ENCODE assay signal across 23 cellular contexts in genomic region chr22:46798041-46798365, GRCh38. TPM values are rescaled to one million over a fixed set of nuclear protein-coding genes. Genes with fewer than 3 reads are reported as not detected.
DNase-seq lines count a peak whose midpoint lies in the region; ATAC-seq, FAIRE-seq and TF ChIP-seq lines count a peak whose summit lies in the region.
"Had no signal": no experiment of that assay in that cellular context is flagged by ENCODE, and none has a peak within 500 bp of the region (broad histone marks: within the 10 kb centered on the region; RNA-seq: fewer than 3 reads in every experiment).

No MANE protein-coding gene starts in this region.

- ATAC-seq in HepG2 (no peak), right lobe of liver (no peak), T-cell (replicated peaks in 1 of 4) (no peak), lower lobe of right lung (no peak), PC-3 (no peak), left colon (no peak)
- no peak for ATAC-seq in activated CD4-positive, alpha-beta T cell treated with anti-CD3 and anti-CD28 coated beads for 36 hours

- peaks cover 1% of the 10 kb centered on the region for H3K79me2 ChIP-seq in HepG2 (ENCODE audit: insufficient read depth, low read length)
- H3K79me2 ChIP-seq in PC-3 (ENCODE audit: low read length): no peaks in the 10 kb centered on the region

- POLR2A ChIA-PET in HepG2 (lab: Yijun Ruan, JAX) (interaction anchor here (0.9 to 1.5 kb wide), 9 partner anchors 18 to 235 kb away, joined by 3 to 25 read pairs (median 4); partner anchors contain the start of genes CERK and TBC1D22A), T-cell (lab: Charles Lee) (no interaction called here), PC-3 (lab: Charles Lee; ENCODE audit: unreplicated experiment) (interaction anchor here (0.6 kb wide), 1 partner anchor 32 kb away, joined by 5 read pairs; no protein-coding TSS in a partner anchor)
- POLR2A ChIA-PET in activated CD4-positive, alpha-beta T cell treated with anti-CD3 and anti-CD28 coated beads for 36 hours (lab: Charles Lee): interaction anchor here (1.2 kb wide), 1 partner anchor 9 kb away, joined by 3 read pairs; no protein-coding TSS in a partner anchor

- peaks cover 51% of the 10 kb centered on the region for H3K4me1 ChIP-seq in HepG2 (ENCODE audit: insufficient read depth, low read length)
- H3K4me1 ChIP-seq in right lobe of liver: peaks cover 0 to 13% (median 6%) of the 10 kb centered on the region in 4 donors
- H3K4me1 ChIP-seq in lower lobe of right lung: peaks cover 31% of the 10 kb centered on the region
- H3K4me1 ChIP-seq in PC-3 (ENCODE audit: insufficient read depth, low read length): no peaks in the 10 kb centered on the region
- H3K4me1 ChIP-seq: uterus had no signal

- no peak overlapping the region for H3K4me3 ChIP-seq in HepG2 (replicated peaks in 1 of 3; ENCODE audit: insufficient read depth in 1 of 3, low read depth in 2 of 3, low read length in 3 of 3)
- no peak overlapping the region for H3K4me3 ChIP-seq in right lobe of liver
- no peak overlapping the region for H3K4me3 ChIP-seq in lower lobe of right lung
- no peak overlapping the region for H3K4me3 ChIP-seq in PC-3 (ENCODE audit: low read length)
- H3K4me3 ChIP-seq: esophagus muscularis mucosa, mucosa of descending colon, ovary, smooth muscle cell, thoracic aorta, uterus had no signal

- H3K9ac ChIP-seq in HepG2 (ENCODE audit: insufficient read depth, low read depth, low read length) (no peak overlapping the region), PC-3 (ENCODE audit: low read length) (no peak overlapping the region)

- no peaks in the 10 kb centered on the region for H3F3A ChIP-seq in PC-3 (ENCODE audit: low read length, unreplicated experiment)

- no peak for FAIRE-seq in HepG2 (lab: Jason Lieb, UNC)
- FAIRE-seq: endometrium, kidney had no signal

- peak overlapping the region; percentile 56 for H3K27ac ChIP-seq in HepG2 (ENCODE audit: extremely low read length, insufficient read depth, low read length)
- peak overlapping the region in 1 of 3 donors; percentile 14 for H3K27ac ChIP-seq in right lobe of liver
- H3K27ac ChIP-seq in lower lobe of right lung: peak overlapping the region; percentile 56
- H3K27ac ChIP-seq in PC-3 (ENCODE audit: low read length): no peak overlapping the region
- H3K27ac ChIP-seq: esophagus muscularis mucosa, ovary, thoracic aorta, uterus had no signal

- DNase-seq in HepG2 (ENCODE audit: low spot score): no peak
- no peak for DNase-seq in right lobe of liver
- no peak for DNase-seq in T-cell
- DNase-seq in lower lobe of right lung: no peak
- no peak for DNase-seq in AML-193 (lab: John Stamatoyannopoulos, UW)
- DNase-seq in PC-3: no peak
- no peak for DNase-seq in left colon
- no peak for DNase-seq in activated CD4-positive, alpha-beta T cell treated with anti-CD3 and anti-CD28 coated beads for 36 hours
- DNase-seq: NCI-H1048, NCI-H187 had no signal

- no peak for TF ChIP-seq CTCF in HepG2 (CRISPR knock-in tag; IDR thresholded peaks at IDR 0.05)
- TF ChIP-seq CTCF in right lobe of liver (IDR thresholded peaks at IDR 0.05): no peak
- TF ChIP-seq CTCF in lower lobe of right lung (IDR thresholded peaks at IDR 0.05): no peak
- no peak for TF ChIP-seq CTCF in PC-3 (conservative IDR thresholded peaks at IDR 0.05; ENCODE audit: low read depth, low read length)

- H3K36me3 ChIP-seq in HepG2 (replicated peaks in 1 of 2; ENCODE audit: control insufficient read depth in 1 of 2, insufficient read depth in 2 of 2, low read length in 2 of 2) (peaks cover 36 to 47% of the 10 kb centered on the region in 2 experiments), right lobe of liver (peaks cover 5 to 25% (median 12%) of the 10 kb centered on the region in 4 donors), lower lobe of right lung (peaks cover 80% of the 10 kb centered on the region), PC-3 (ENCODE audit: low read depth, low read length) (no peaks in the 10 kb centered on the region)
- H3K36me3 ChIP-seq: ovary, uterus had no signal

- H4K20me1 ChIP-seq in HepG2 (ENCODE audit: insufficient read depth, low read length) (no peaks in the 10 kb centered on the region), PC-3 (ENCODE audit: low read length) (no peaks in the 10 kb centered on the region)

- H3K27me3 ChIP-seq in HepG2 (ENCODE audit: control insufficient read depth in 1 of 2, insufficient read depth in 2 of 2, low read length in 2 of 2) (no peaks in the 10 kb centered on the region), right lobe of liver (no peaks in the 10 kb centered on the region), lower lobe of right lung (ENCODE audit: low read depth) (no peaks in the 10 kb centered on the region), PC-3 (ENCODE audit: low read length) (no peaks in the 10 kb centered on the region)
- H3K27me3 ChIP-seq: esophagus muscularis mucosa, ovary, uterus had no signal

- H3K9me3 ChIP-seq in HepG2 (ENCODE audit: low read length) (no peaks in the 10 kb centered on the region), right lobe of liver (no peaks in the 10 kb centered on the region), lower lobe of right lung (no peaks in the 10 kb centered on the region), PC-3 (ENCODE audit: low read length) (no peaks in the 10 kb centered on the region)
- H3K9me3 ChIP-seq: esophagus muscularis mucosa, mucosa of descending colon, ovary, thoracic aorta, uterus had no signal

- no peaks in the 10 kb centered on the region for H3K27me3 Mint-ChIP-seq in T-cell
- no peaks in the 10 kb centered on the region for H3K27me3 Mint-ChIP-seq in activated CD4-positive, alpha-beta T cell treated with anti-CD3 and anti-CD28 coated beads for 36 hours
- H3K27me3 Mint-ChIP-seq: activated CD8-positive, alpha-beta memory T cell treated with anti-CD3 and anti-CD28 coated beads, Interleukin-2, amount 10 ng/mL, durations not matched to agents 7 days and 5 days; stimulated activated naive CD8-positive, alpha-beta T cell treated with anti-CD3 and anti-CD28 coated beads, Interleukin-15, amount 100 ng/mL, for 72 hours had no signal

- no peak for TF ChIP-seq EP300 in HepG2 (IDR thresholded peaks at IDR 0.05; ENCODE audit: low read depth in 2 of 2, low read length in 2 of 2)
- no peak for TF ChIP-seq EP300 in HepG2 (CRISPR knock-in tag; IDR thresholded peaks at IDR 0.05; ENCODE audit: borderline replicate concordance)

- no peak overlapping the region for H3K4me2 ChIP-seq in HepG2 (ENCODE audit: low read depth, low read length)
- H3K4me2 ChIP-seq in PC-3 (ENCODE audit: low read length): no peak overlapping the region
- H3K4me2 ChIP-seq: smooth muscle cell had no signal

- intact Hi-C loops in HepG2 (cut with micrococcal nuclease; ENCODE audit: unreplicated experiment): loop anchor here (2.0 to 5.0 kb wide), 3 partner anchors 23 to 139 kb away; no protein-coding TSS in a partner anchor
- intact Hi-C loops in right lobe of liver (cut with DNase I): no loop called here
- intact Hi-C loops in lower lobe of right lung (cut with DNase I): no loop called here
- intact Hi-C loops in PC-3 (cut with micrococcal nuclease): no loop called here
- intact Hi-C loops in left colon (cut with DNase I, micrococcal nuclease): no loop called here
- intact Hi-C loops in activated CD4-positive, alpha-beta T cell treated with anti-CD3 and anti-CD28 coated beads for 36 hours (cut with DNase I, micrococcal nuclease): no loop called here

- CTCF ChIA-PET in HepG2 (lab: Yijun Ruan, JAX; ENCODE audit: low intra/inter-chr PET ratio, low total read pairs) (interaction anchor here (1.4 to 1.7 kb wide), 2 partner anchors 29 to 39 kb away, joined by 5 to 7 read pairs; no protein-coding TSS in a partner anchor), T-cell (lab: Charles Lee) (interaction anchor here (0.6 to 2.1 kb wide), 5 partner anchors 35 to 311 kb away, joined by 3 to 6 read pairs (median 4); partner anchors contain the start of gene TBC1D22A (in 1 of the 2)), PC-3 (lab: Charles Lee) (interaction anchor here (1.0 kb wide), 1 partner anchor 48 kb away, joined by 8 read pairs; no protein-coding TSS in a partner anchor)
- CTCF ChIA-PET in activated CD4-positive, alpha-beta T cell treated with anti-CD3 and anti-CD28 coated beads for 36 hours (lab: Charles Lee): interaction anchor here (0.7 to 1.6 kb wide), 5 partner anchors 10 to 40 kb away, joined by 3 to 5 read pairs (median 3); no protein-coding TSS in a partner anchor

- H3K36me3 Mint-ChIP-seq in T-cell: peaks cover 50% of the 10 kb centered on the region
- peaks cover 53% of the 10 kb centered on the region for H3K36me3 Mint-ChIP-seq in activated CD4-positive, alpha-beta T cell treated with anti-CD3 and anti-CD28 coated beads for 36 hours (ENCODE audit: low read depth)

- H3K4me1 Mint-ChIP-seq in T-cell: peaks cover 21 to 27% (median 26%) of the 10 kb centered on the region in 3 donors
- peaks cover 8% of the 10 kb centered on the region for H3K4me1 Mint-ChIP-seq in activated CD4-positive, alpha-beta T cell treated with anti-CD3 and anti-CD28 coated beads for 36 hours
- H3K4me1 Mint-ChIP-seq: WTC11 had no signal

- no peaks in the 10 kb centered on the region for H3K9me3 Mint-ChIP-seq in T-cell
- no peaks in the 10 kb centered on the region for H3K9me3 Mint-ChIP-seq in activated CD4-positive, alpha-beta T cell treated with anti-CD3 and anti-CD28 coated beads for 36 hours (ENCODE audit: low read depth)
- H3K9me3 Mint-ChIP-seq: activated T-cell treated with anti-CD3 and anti-CD28 coated beads, Interleukin-2, amount 50 U/mL, for 72 hours; nephron progenitor cell; stimulated activated naive CD8-positive, alpha-beta T cell treated with anti-CD3 and anti-CD28 coated beads, Interleukin-15, amount 100 ng/mL, for 72 hours; WTC11 had no signal

- TF ChIP-seq POLR2A in HepG2 (IDR thresholded peaks at IDR 0.05; ENCODE audit: insufficient read depth in 1 of 2, low read depth in 2 of 2, low read length in 2 of 2): no peak
- no peak for TF ChIP-seq POLR2A in right lobe of liver (IDR thresholded peaks at IDR 0.05)

- in situ Hi-C loops in HepG2 (cut with HindIII; ENCODE audit: extremely low pct_ligation_motif_present, low pct_unique_long_range_greater_than_20kb): no loop called here

- no peak overlapping the region for H3K4me3 Mint-ChIP-seq in T-cell
- no peak overlapping the region for H3K4me3 Mint-ChIP-seq in activated CD4-positive, alpha-beta T cell treated with anti-CD3 and anti-CD28 coated beads for 36 hours
- H3K4me3 Mint-ChIP-seq: activated CD8-positive, alpha-beta memory T cell treated with anti-CD3 and anti-CD28 coated beads, Interleukin-2, amount 10 ng/mL, durations not matched to agents 7 days and 5 days; activated T-cell treated with anti-CD3 and anti-CD28 coated beads, Interleukin-2, amount 50 U/mL, for 72 hours; nephron progenitor cell; stimulated activated naive CD8-positive, alpha-beta T cell treated with anti-CD3 and anti-CD28 coated beads, Interleukin-15, amount 100 ng/mL, for 72 hours; WTC11 had no signal

- WGBS in HepG2 (ENCODE audit: low lambda C conversion rate): 91% methylated on average over 5 of the region's 5 CpGs
- WGBS in right lobe of liver (ENCODE audit: insufficient coverage, low coverage, low lambda C conversion rate, missing lambda C conversion rate): 92% methylated on average over 5 of the region's 5 CpGs

- TF ChIP-seq RAD21 in HepG2 (CRISPR knock-in tag; IDR thresholded peaks at IDR 0.05): no peak

- no peaks in the 10 kb centered on the region for H3K9me2 ChIP-seq in PC-3 (replicated peaks; ENCODE audit: low read length)

- H3K27ac Mint-ChIP-seq in T-cell: peak overlapping the region; percentile 12 to 88
- no peak overlapping the region for H3K27ac Mint-ChIP-seq in activated CD4-positive, alpha-beta T cell treated with anti-CD3 and anti-CD28 coated beads for 36 hours
- H3K27ac Mint-ChIP-seq: activated T-cell treated with anti-CD3 and anti-CD28 coated beads, Interleukin-2, amount 50 U/mL, for 72 hours had no signal

- H2AFZ ChIP-seq in HepG2 (ENCODE audit: low read length): no peak overlapping the region
- H2AFZ ChIP-seq in PC-3 (ENCODE audit: low read length): no peak overlapping the region

- no TSS peak for BruUV-seq in HepG2 (replicated peaks; lab: Mats Ljungman, UMichigan)
- BruUV-seq in PC-3 (replicated peaks; lab: Mats Ljungman, UMichigan): no TSS peak

RNA-seq across cellular contexts. Expression of gene TBC1D22A, which starts 35.6 kb away (rescaled TPM):
- 17.3 and 17.6 TPM in 2 replicates for total RNA-seq in HepG2 (2016; rRNA removed; fragmentation: Illumina TruSeq; extraction: Trizol)
- total RNA-seq in HepG2 (2016; cell fraction: cytosol; rRNA removed; fragmentation: Illumina TruSeq; extraction: Trizol; ENCODE audit: low read depth): 13.6 and 13.8 TPM in 2 replicates
- 14.5 and 18.0 TPM in 2 replicates for total RNA-seq in HepG2 (2016; cell fraction: insoluble cytoplasmic fraction; rRNA removed; fragmentation: Illumina TruSeq; extraction: Trizol)
- total RNA-seq in HepG2 (2016; cell fraction: membrane; rRNA removed; fragmentation: Illumina TruSeq; extraction: Trizol): 15.2 and 19.7 TPM in 2 replicates
- 11.0 and 13.2 TPM in 2 replicates for total RNA-seq in HepG2 (2016; cell fraction: nucleus; rRNA removed; fragmentation: Illumina TruSeq; extraction: Trizol)
- polyA plus RNA-seq in HepG2 (2011; rRNA removed): 17.5 and 18.0 TPM in 2 replicates
- polyA plus RNA-seq in HepG2 (2011; cell fraction: cytosol; rRNA removed): 16.4 and 18.2 TPM in 2 replicates
- 14.2 and 18.7 TPM in 2 replicates for polyA plus RNA-seq in HepG2 (2011; cell fraction: nucleus; rRNA removed)
- 12.4 and 15.2 TPM in 2 replicates for polyA plus RNA-seq in HepG2 (2012)
- polyA plus RNA-seq in HepG2 (2016; cell fraction: cytosol; fragmentation: Illumina TruSeq; extraction: Trizol; ENCODE audit: low read depth): 7.7 and 9.5 TPM in 2 replicates
- polyA plus RNA-seq in HepG2 (2016; cell fraction: insoluble cytoplasmic fraction; fragmentation: Illumina TruSeq; extraction: Trizol; ENCODE audit: low read depth): 17.3 and 21.6 TPM in 2 replicates
- polyA plus RNA-seq in HepG2 (2016; cell fraction: membrane; fragmentation: Illumina TruSeq; extraction: Trizol; ENCODE audit: low read depth): 14.3 and 16.8 TPM in 2 replicates
- polyA plus RNA-seq in HepG2 (2016; cell fraction: nucleus; fragmentation: Illumina TruSeq; extraction: Trizol; ENCODE audit: insufficient read depth, low read depth): 13.4 and 13.5 TPM in 2 replicates
- 14.2 and 23.5 TPM in 2 replicates for polyA minus RNA-seq in HepG2 (2011; rRNA and poly(A)+ RNA removed; ENCODE audit: low replicate concordance)
- 11.9 and 12.0 TPM in 2 replicates for polyA minus RNA-seq in HepG2 (2011; cell fraction: cytosol; rRNA and poly(A)+ RNA removed)
- polyA minus RNA-seq in HepG2 (2011; cell fraction: nucleus; rRNA and poly(A)+ RNA removed): 21.5 and 22.0 TPM in 2 replicates
- total RNA-seq in right lobe of liver: 10 to 100 TPM; 10.9 to 18.1 (median 14.0) TPM
- 10 to 100 TPM; 38.3 to 67.8 (median 57.7) TPM for total RNA-seq in T-cell
- 34.1 TPM for total RNA-seq in lower lobe of right lung
- total RNA-seq in PC-3 (2014; rRNA removed): 12.2 and 14.3 TPM in 2 replicates
- 10 to 100 TPM; 40.7 to 45.2 TPM for total RNA-seq in left colon
- 10 to 100 TPM; 36.0 to 38.0 TPM for total RNA-seq in activated CD4-positive, alpha-beta T cell treated with anti-CD3 and anti-CD28 coated beads for 36 hours

RNA-seq across cellular contexts. Expression of gene CERK, which starts 60.0 kb away (rescaled TPM):
- total RNA-seq in HepG2 (2016; rRNA removed; fragmentation: Illumina TruSeq; extraction: Trizol) (40.3 and 41.8 TPM in 2 replicates), right lobe of liver (10 to 100 TPM in 5 of 6 experiments, 1 to 10 TPM in 1; 9.6 to 27.5 (median 18.5) TPM), T-cell (100 to 1,000 TPM in 3 of 5 donors, 10 to 100 TPM in 2; 77.4 to 155 (median 125) TPM), lower lobe of right lung (26.1 TPM), PC-3 (2014; rRNA removed) (21.6 and 24.1 TPM in 2 replicates), left colon (10 to 100 TPM; 35.4 to 39.9 TPM)
- 33.8 and 34.8 TPM in 2 replicates for total RNA-seq in HepG2 (2016; cell fraction: cytosol; rRNA removed; fragmentation: Illumina TruSeq; extraction: Trizol; ENCODE audit: low read depth)
- total RNA-seq in HepG2 (2016; cell fraction: insoluble cytoplasmic fraction; rRNA removed; fragmentation: Illumina TruSeq; extraction: Trizol): 36.2 and 38.6 TPM in 2 replicates
- 63.0 and 65.4 TPM in 2 replicates for total RNA-seq in HepG2 (2016; cell fraction: membrane; rRNA removed; fragmentation: Illumina TruSeq; extraction: Trizol)
- total RNA-seq in HepG2 (2016; cell fraction: nucleus; rRNA removed; fragmentation: Illumina TruSeq; extraction: Trizol): 26.0 and 34.7 TPM in 2 replicates
- polyA plus RNA-seq in HepG2 (2011; rRNA removed): 41.9 and 49.5 TPM in 2 replicates
- polyA plus RNA-seq in HepG2 (2011; cell fraction: cytosol; rRNA removed): 38.6 and 42.2 TPM in 2 replicates
- 42.7 and 45.1 TPM in 2 replicates for polyA plus RNA-seq in HepG2 (2011; cell fraction: nucleus; rRNA removed)
- polyA plus RNA-seq in HepG2 (2012): 38.6 and 44.4 TPM in 2 replicates
- 31.4 and 34.6 TPM in 2 replicates for polyA plus RNA-seq in HepG2 (2016; cell fraction: cytosol; fragmentation: Illumina TruSeq; extraction: Trizol; ENCODE audit: low read depth)
- polyA plus RNA-seq in HepG2 (2016; cell fraction: insoluble cytoplasmic fraction; fragmentation: Illumina TruSeq; extraction: Trizol; ENCODE audit: low read depth): 32.4 and 37.2 TPM in 2 replicates
- polyA plus RNA-seq in HepG2 (2016; cell fraction: membrane; fragmentation: Illumina TruSeq; extraction: Trizol; ENCODE audit: low read depth): 47.9 and 48.5 TPM in 2 replicates
- 42.2 and 46.3 TPM in 2 replicates for polyA plus RNA-seq in HepG2 (2016; cell fraction: nucleus; fragmentation: Illumina TruSeq; extraction: Trizol; ENCODE audit: insufficient read depth, low read depth)
- polyA minus RNA-seq in HepG2 (2011; rRNA and poly(A)+ RNA removed; ENCODE audit: low replicate concordance): 29.1 and 59.9 TPM in 2 replicates
- 26.6 and 33.8 TPM in 2 replicates for polyA minus RNA-seq in HepG2 (2011; cell fraction: cytosol; rRNA and poly(A)+ RNA removed)
- 39.4 and 41.5 TPM in 2 replicates for polyA minus RNA-seq in HepG2 (2011; cell fraction: nucleus; rRNA and poly(A)+ RNA removed)
- 10 to 100 TPM; 27.0 to 32.8 TPM for total RNA-seq in activated CD4-positive, alpha-beta T cell treated with anti-CD3 and anti-CD28 coated beads for 36 hours

Comparison
In these comparisons a context has a peak if more than half of its experiments do, and no peak if none do; other contexts are left out.
1. POLR2A ChIA-PET loops: an anchor here in HepG2 (0.9 to 1.5 kb wide), PC-3 (0.6 kb wide) and activated CD4-positive, alpha-beta T cell treated with anti-CD3 and anti-CD28 coated beads for 36 hours (1.2 kb wide); none called in T-cell.